22 cellular contexts compared by ENCODE assay signal in the genomic region with DNA sequence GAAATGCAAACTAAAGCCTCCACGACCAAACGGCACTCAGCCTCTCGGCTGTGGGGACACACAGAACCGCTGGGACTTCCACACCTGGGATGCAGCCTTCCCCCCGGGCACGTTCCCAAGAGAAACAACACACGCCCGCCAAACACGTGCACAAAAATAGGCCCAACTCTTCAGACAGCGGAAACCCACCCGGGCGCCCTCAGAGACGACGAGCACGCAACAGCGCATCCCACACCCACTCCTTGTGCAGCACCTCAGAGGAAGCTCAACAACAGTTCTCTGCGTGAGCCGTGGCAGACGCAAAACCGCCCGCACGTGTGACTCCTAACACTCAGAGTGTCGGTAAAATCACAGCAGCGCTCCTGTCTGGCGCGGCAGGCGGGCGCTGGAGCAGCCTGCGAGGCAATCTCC. TPM values are rescaled to one million over a fixed set of nuclear protein-coding genes. Genes with fewer than 3 reads are reported as not detected.
"Had no signal": no experiment of that assay in that cellular context is flagged by ENCODE, and none has a peak within 500 bp of the region (broad histone marks: within the 10 kb centered on the region; RNA-seq: fewer than 3 reads in every experiment).

No MANE protein-coding gene starts in this region.

- H3K27me3 Mint-ChIP-seq: activated naive CD8-positive, alpha-beta T cell; naive thymus-derived CD8-positive, alpha-beta T cell; stimulated activated memory B cell treated with anti-CD40 and anti-IgM and Interleukin-4, amounts not matched to agents 10 μg/mL and 1 μg/mL and 100 μg/mL, for 72 hours; T-helper 17 cell had no signal

- H3K4me3 ChIP-seq: body of pancreas, psoas muscle had no signal

- H3K27ac ChIP-seq: body of pancreas, foreskin keratinocyte, psoas muscle, WERI-Rb-1 had no signal

- H3K27ac Mint-ChIP-seq: activated naive CD8-positive, alpha-beta T cell; immature natural killer cell; naive thymus-derived CD8-positive, alpha-beta T cell; stimulated activated memory B cell treated with anti-CD40 and anti-IgM and Interleukin-4, amounts not matched to agents 10 μg/mL and 1 μg/mL and 100 μg/mL, for 72 hours; T-helper 17 cell had no signal

- ATAC-seq: activated T-cell treated with anti-CD3 and anti-CD28 coated beads, Interleukin-2, amount 50 U/mL, for 4 hours; body of pancreas; foreskin keratinocyte; naive thymus-derived CD8-positive, alpha-beta T cell; psoas muscle; stimulated activated memory B cell treated with anti-CD40 and anti-IgM and Interleukin-4, amounts not matched to agents 10 μg/mL and 1 μg/mL and 100 μg/mL, for 72 hours; T-helper 17 cell had no signal

- H3K9me3 ChIP-seq: body of pancreas had no signal

- H3K4me1 ChIP-seq: foreskin keratinocyte had no signal

- DNase-seq: activated CD4-positive, alpha-beta T cell treated with anti-CD3 and anti-CD28 coated beads, Interleukin-2, amount 50 U/mL, for 48 hours; activated gamma-delta T cell treated with Interleukin-2 at 50 U/mL for 16 hours; activated T-cell treated with anti-CD3 and anti-CD28 coated beads, Interleukin-2, amount 50 U/mL, for 4 hours; amniotic stem cell; body of pancreas; central memory CD4-positive, alpha-beta T cell; cortex of kidney; effector memory CD4-positive, alpha-beta T cell; foreskin keratinocyte; glutamatergic neuron; immature natural killer cell; mammary epithelial cell; psoas muscle; stimulated activated CD4-positive, alpha-beta T cell treated with anti-CD3 and anti-CD28 coated beads, Interleukin-2, amount 100 ng/mL, for 48 hours; T-helper 17 cell; WERI-Rb-1 had no signal

- H3K4me3 Mint-ChIP-seq: activated naive CD8-positive, alpha-beta T cell; activated T-cell treated with anti-CD3 and anti-CD28 coated beads, Interleukin-2, amount 50 U/mL, for 4 hours; naive thymus-derived CD8-positive, alpha-beta T cell; stimulated activated memory B cell treated with anti-CD40 and anti-IgM and Interleukin-4, amounts not matched to agents 10 μg/mL and 1 μg/mL and 100 μg/mL, for 72 hours; T-helper 17 cell had no signal

- H3K27me3 ChIP-seq: body of pancreas, foreskin keratinocyte had no signal

- FAIRE-seq: urothelium cell line had no signal

RNA-seq across cellular contexts. Expression of a gene that starts 36.5 kb away (rescaled TPM):
- total RNA-seq: mononuclear cell; naive thymus-derived CD8-positive, alpha-beta T cell; osteoblast; psoas muscle; T-helper 17 cell had no signal
- polyA plus RNA-seq: immature natural killer cell; naive thymus-derived CD8-positive, alpha-beta T cell; psoas muscle had no signal
